ENCODE assay signal across 7 cellular contexts in the genomic region with DNA sequence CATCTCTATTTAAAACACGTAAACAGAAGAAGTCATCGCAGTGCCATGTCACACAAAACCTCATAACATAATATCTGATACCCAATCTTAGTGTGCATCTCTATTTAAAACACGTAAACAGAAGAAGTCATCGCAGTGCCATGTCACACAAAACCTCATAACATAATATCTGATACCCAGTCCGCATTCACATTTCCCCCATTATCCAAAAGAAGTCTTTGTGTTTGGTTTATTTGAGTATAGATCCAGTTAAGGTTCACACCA. TPM values are rescaled to one million over a fixed set of nuclear protein-coding genes. Genes with fewer than 3 reads are reported as not detected.
DNase-seq lines count a peak whose midpoint lies in the region; ATAC-seq, FAIRE-seq and TF ChIP-seq lines count a peak whose summit lies in the region.
"Not testable (repeated sequence)": the region's sequence is repeated elsewhere in the genome, so short reads cannot be mapped to it uniquely, and the experiment has no call there.

No MANE protein-coding gene starts in this region.

- peak overlapping the region; percentile 97 for H3K27ac Mint-ChIP-seq in T-helper 1 cell treated with Interleukin-12 subunit alpha and Interleukin-12 subunit beta and Interleukin-4 antibody, amounts not matched to agents 30 μg/mL and 1 μg/mL, for 36 hours
- H3K27ac Mint-ChIP-seq in activated CD4-positive, alpha-beta memory T cell treated with anti-CD3 and anti-CD28 coated beads, Interleukin-2, amount 10 ng/mL, durations not matched to agents 7 days and 5 days = peak overlapping the region; percentile 98
- peak overlapping the region; percentile 94 for H3K27ac Mint-ChIP-seq in activated T-helper 2 cell treated with anti-CD3 and anti-CD28 coated beads, Interferon-gamma antibody, Interleukin-2, Interleukin-4, amounts not matched to agents 10 μg/mL and 5 μg/mL and 100 μg/mL, durations not matched to agents 14 hours and 24 hours and 36 hours
- H3K27ac Mint-ChIP-seq in MCF 10A (ENCODE audit: low read depth, unreplicated experiment) = peak overlapping the region; percentile 90

- H3K4me1 ChIP-seq in DND-41 (ENCODE audit: insufficient read depth, low read length) (peaks cover 12% of the 10 kb centered on the region), keratinocyte (ENCODE audit: control insufficient read depth, extremely low read depth, insufficient read depth, low read length) (peaks cover 30% of the 10 kb centered on the region), spleen (peaks cover 0 to 48% (median 28%) of the 10 kb centered on the region in 6 donors)

- H3K4me3 ChIP-seq in DND-41 (ENCODE audit: low read depth in 1 of 2, low read length in 2 of 2); keratinocyte (ENCODE audit: control insufficient read depth in 2 of 3, extremely low read depth in 1 of 3, insufficient read depth in 2 of 3, low read depth in 1 of 3, low read length in 3 of 3); spleen: not testable (repeated sequence)

- not testable (repeated sequence) for TF ChIP-seq CTCF in DND-41 (IDR thresholded peaks at IDR 0.05; ENCODE audit: borderline replicate concordance, extremely low read depth, low read length, poor library complexity, severe bottlenecking); MCF 10A (IDR thresholded peaks at IDR 0.05; ENCODE audit: unreplicated experiment); keratinocyte (optimal IDR thresholded peaks at IDR 0.05 in 1 of 3, IDR thresholded peaks at IDR 0.05 in 1 of 3, conservative IDR thresholded peaks at IDR 0.05 in 1 of 3; ENCODE audit: extremely low read depth in 1 of 3, insufficient read depth in 2 of 3, low read length in 3 of 3); spleen (IDR thresholded peaks at IDR 0.05 in 8 of 11, conservative IDR thresholded peaks at IDR 0.05 in 3 of 11)

- not testable (repeated sequence) for H3K9me3 Mint-ChIP-seq in T-helper 1 cell treated with Interleukin-12 subunit alpha and Interleukin-12 subunit beta and Interleukin-4 antibody, amounts not matched to agents 30 μg/mL and 1 μg/mL, for 36 hours; activated CD4-positive, alpha-beta memory T cell treated with anti-CD3 and anti-CD28 coated beads, Interleukin-2, amount 10 ng/mL, durations not matched to agents 7 days and 5 days; activated T-helper 2 cell treated with anti-CD3 and anti-CD28 coated beads, Interferon-gamma antibody, Interleukin-2, Interleukin-4, amounts not matched to agents 10 μg/mL and 5 μg/mL and 100 μg/mL, durations not matched to agents 14 hours and 24 hours and 36 hours; MCF 10A (ENCODE audit: unreplicated experiment)

- ATAC-seq in DND-41 (ENCODE audit: insufficient read depth, low read depth) = not testable (repeated sequence)

- not testable (repeated sequence) for H3K9me3 ChIP-seq in DND-41 (ENCODE audit: insufficient read depth, low read length, severe bottlenecking); keratinocyte (ENCODE audit: control insufficient read depth, low read depth, low read length); spleen

- H3K27me3 ChIP-seq in DND-41 (ENCODE audit: insufficient read depth, low read length, poor library complexity); keratinocyte (ENCODE audit: control insufficient read depth, extremely low read depth, insufficient read depth, low read length); spleen (replicated peaks in 1 of 7): not testable (repeated sequence)

- intact Hi-C loops in activated T-helper 2 cell treated with anti-CD3 and anti-CD28 coated beads, Interferon-gamma antibody, Interleukin-2, Interleukin-4, amounts not matched to agents 10 μg/mL and 5 μg/mL and 100 μg/mL, durations not matched to agents 14 hours and 24 hours and 36 hours (cut with micrococcal nuclease) = loop anchor here (1.0 to 10.0 kb wide), 5 partner anchors 41 to 688 kb away; a partner anchor contains a TSS
- intact Hi-C loops in MCF 10A (cut with micrococcal nuclease) = not testable (repeated sequence)
- intact Hi-C loops in spleen (cut with DNase I; ENCODE audit: low total_unique reads) = loop anchor here (10.0 kb wide), 1 partner anchor 298 kb away; no protein-coding TSS in a partner anchor

- H3K27ac ChIP-seq in DND-41 (ENCODE audit: low read length) (peak overlapping the region; percentile 7; the same call in 1 of the 2 replicates), keratinocyte (ENCODE audit: control insufficient read depth, insufficient read depth, low read length) (peak overlapping the region; percentile 38), spleen (peak overlapping the region in 7 of 8 donors; percentile 28 to 80 (median 59))

- peaks cover 18% of the 10 kb centered on the region for H3K79me2 ChIP-seq in DND-41 (ENCODE audit: insufficient read depth, low read length)
- not testable (repeated sequence) for H3K79me2 ChIP-seq in keratinocyte (ENCODE audit: control insufficient read depth, insufficient read depth, low read length)

- peaks cover 29% of the 10 kb centered on the region for H3K36me3 Mint-ChIP-seq in T-helper 1 cell treated with Interleukin-12 subunit alpha and Interleukin-12 subunit beta and Interleukin-4 antibody, amounts not matched to agents 30 μg/mL and 1 μg/mL, for 36 hours (ENCODE audit: low read depth)
- H3K36me3 Mint-ChIP-seq in activated CD4-positive, alpha-beta memory T cell treated with anti-CD3 and anti-CD28 coated beads, Interleukin-2, amount 10 ng/mL, durations not matched to agents 7 days and 5 days (ENCODE audit: low read depth) = peaks cover 49% of the 10 kb centered on the region
- H3K36me3 Mint-ChIP-seq in activated T-helper 2 cell treated with anti-CD3 and anti-CD28 coated beads, Interferon-gamma antibody, Interleukin-2, Interleukin-4, amounts not matched to agents 10 μg/mL and 5 μg/mL and 100 μg/mL, durations not matched to agents 14 hours and 24 hours and 36 hours (ENCODE audit: low read depth) = peaks cover 57% of the 10 kb centered on the region
- H3K36me3 Mint-ChIP-seq in MCF 10A (ENCODE audit: insufficient read depth, unreplicated experiment) = peaks cover 40% of the 10 kb centered on the region

- POLR2A ChIA-PET in activated CD4-positive, alpha-beta memory T cell treated with anti-CD3 and anti-CD28 coated beads, Interleukin-2, amount 10 ng/mL, durations not matched to agents 7 days and 5 days (lab: Charles Lee) = interaction anchor here (1.1 to 2.2 kb wide), 8 partner anchors 10 to 295 kb away, joined by 3 to 11 read pairs (median 6); a partner anchor contains a TSS
- POLR2A ChIA-PET in MCF 10A (lab: Yijun Ruan, JAX) = interaction anchor here (0.7 kb wide), 1 partner anchor 56 kb away, joined by 3 read pairs; no protein-coding TSS in a partner anchor

- dilution Hi-C loops in keratinocyte (cut with MboI; ENCODE audit: extremely low pct_ligation_motif_present, low sequenced_read_pairs) = not testable (repeated sequence)

- CTCF ChIA-PET in activated CD4-positive, alpha-beta memory T cell treated with anti-CD3 and anti-CD28 coated beads, Interleukin-2, amount 10 ng/mL, durations not matched to agents 7 days and 5 days (lab: Charles Lee) = interaction anchor here (0.6 to 0.9 kb wide), 3 partner anchors 12 to 297 kb away, joined by 3 to 4 read pairs (median 3); no protein-coding TSS in a partner anchor
- CTCF ChIA-PET in MCF 10A (lab: Yijun Ruan, JAX) = interaction anchor here (0.6 to 1.1 kb wide), 2 partner anchors 13 to 692 kb away, joined by 3 to 4 read pairs; no protein-coding TSS in a partner anchor

- not testable (repeated sequence) for H3K4me2 ChIP-seq in DND-41 (ENCODE audit: insufficient read depth, low read length)
- peak overlapping the region; percentile 45 for H3K4me2 ChIP-seq in keratinocyte (ENCODE audit: control insufficient read depth, extremely low read depth, insufficient read depth, low read depth, low read length)

- peaks cover 32% of the 10 kb centered on the region for H3K4me1 Mint-ChIP-seq in T-helper 1 cell treated with Interleukin-12 subunit alpha and Interleukin-12 subunit beta and Interleukin-4 antibody, amounts not matched to agents 30 μg/mL and 1 μg/mL, for 36 hours (ENCODE audit: low read depth)
- peaks cover 53% of the 10 kb centered on the region for H3K4me1 Mint-ChIP-seq in activated CD4-positive, alpha-beta memory T cell treated with anti-CD3 and anti-CD28 coated beads, Interleukin-2, amount 10 ng/mL, durations not matched to agents 7 days and 5 days
- H3K4me1 Mint-ChIP-seq in activated T-helper 2 cell treated with anti-CD3 and anti-CD28 coated beads, Interferon-gamma antibody, Interleukin-2, Interleukin-4, amounts not matched to agents 10 μg/mL and 5 μg/mL and 100 μg/mL, durations not matched to agents 14 hours and 24 hours and 36 hours (ENCODE audit: low read depth) = peaks cover 43% of the 10 kb centered on the region
- H3K4me1 Mint-ChIP-seq in MCF 10A (ENCODE audit: insufficient read depth, unreplicated experiment) = peaks cover 19% of the 10 kb centered on the region

- peak; percentile 26 for FAIRE-seq in keratinocyte (lab: Jason Lieb, UNC)

- H4K20me1 ChIP-seq in DND-41 (ENCODE audit: insufficient read depth, low read length); keratinocyte (ENCODE audit: control insufficient read depth, extremely low read depth, insufficient read depth, low read length): not testable (repeated sequence)

- H3K36me3 ChIP-seq in DND-41 (ENCODE audit: insufficient read depth, low read length) (peaks cover 70% of the 10 kb centered on the region), keratinocyte (ENCODE audit: control insufficient read depth in 2 of 2, extremely low read depth in 1 of 2, insufficient read depth in 2 of 2, low read length in 2 of 2) (peaks cover 0 to 26% of the 10 kb centered on the region in 2 experiments), spleen (peaks cover 0 to 55% (median 18%) of the 10 kb centered on the region in 6 donors)

- H3K9ac ChIP-seq in DND-41 (ENCODE audit: low read depth, low read length); keratinocyte (ENCODE audit: control insufficient read depth, extremely low read depth, insufficient read depth, low read length): not testable (repeated sequence)

- DNase-seq in DND-41; activated CD4-positive, alpha-beta memory T cell treated with anti-CD3 and anti-CD28 coated beads, Interleukin-2, amount 10 ng/mL, durations not matched to agents 7 days and 5 days; activated T-helper 2 cell treated with anti-CD3 and anti-CD28 coated beads, Interferon-gamma antibody, Interleukin-2, Interleukin-4, amounts not matched to agents 10 μg/mL and 5 μg/mL and 100 μg/mL, durations not matched to agents 14 hours and 24 hours and 36 hours (ENCODE audit: low spot score); MCF 10A (ENCODE audit: unreplicated experiment); keratinocyte (ENCODE audit: low read depth, low spot score); spleen: not testable (repeated sequence)

- not testable (repeated sequence) for TF ChIP-seq POLR2A in spleen (IDR thresholded peaks at IDR 0.05)

- not testable (repeated sequence) for H3K9me1 ChIP-seq in keratinocyte (ENCODE audit: control insufficient read depth, extremely low read depth, insufficient read depth, low read length)

- H3K4me3 Mint-ChIP-seq in T-helper 1 cell treated with Interleukin-12 subunit alpha and Interleukin-12 subunit beta and Interleukin-4 antibody, amounts not matched to agents 30 μg/mL and 1 μg/mL, for 36 hours = peak overlapping the region; percentile 84
- H3K4me3 Mint-ChIP-seq in activated CD4-positive, alpha-beta memory T cell treated with anti-CD3 and anti-CD28 coated beads, Interleukin-2, amount 10 ng/mL, durations not matched to agents 7 days and 5 days = peak overlapping the region; percentile 68
- H3K4me3 Mint-ChIP-seq in activated T-helper 2 cell treated with anti-CD3 and anti-CD28 coated beads, Interferon-gamma antibody, Interleukin-2, Interleukin-4, amounts not matched to agents 10 μg/mL and 5 μg/mL and 100 μg/mL, durations not matched to agents 14 hours and 24 hours and 36 hours (ENCODE audit: low read depth) = peak overlapping the region; percentile 74
- H3K4me3 Mint-ChIP-seq in MCF 10A (ENCODE audit: unreplicated experiment) = not testable (repeated sequence)

- H3K27me3 Mint-ChIP-seq in T-helper 1 cell treated with Interleukin-12 subunit alpha and Interleukin-12 subunit beta and Interleukin-4 antibody, amounts not matched to agents 30 μg/mL and 1 μg/mL, for 36 hours (ENCODE audit: low read depth); activated CD4-positive, alpha-beta memory T cell treated with anti-CD3 and anti-CD28 coated beads, Interleukin-2, amount 10 ng/mL, durations not matched to agents 7 days and 5 days; activated T-helper 2 cell treated with anti-CD3 and anti-CD28 coated beads, Interferon-gamma antibody, Interleukin-2, Interleukin-4, amounts not matched to agents 10 μg/mL and 5 μg/mL and 100 μg/mL, durations not matched to agents 14 hours and 24 hours and 36 hours (ENCODE audit: low read depth); MCF 10A (ENCODE audit: insufficient read depth, unreplicated experiment): not testable (repeated sequence)

- H2AFZ ChIP-seq in DND-41 (ENCODE audit: low read depth, low read length); keratinocyte (ENCODE audit: control insufficient read depth, low read length): not testable (repeated sequence)

- WGBS in spleen, 5 donors = 89 to 95% (median 92%) methylated on average over 5 of the region's 5 CpGs

- BruUV-seq in MCF 10A (replicated peaks; lab: Mats Ljungman, UMichigan) = not testable (repeated sequence)

RNA-seq across cellular contexts. Expression of a gene that starts 45.2 kb away (rescaled TPM):
- 10 to 100 TPM; 28.1 to 28.8 TPM for total RNA-seq in activated CD4-positive, alpha-beta memory T cell treated with anti-CD3 and anti-CD28 coated beads, Interleukin-2, amount 10 ng/mL, durations not matched to agents 7 days and 5 days
- total RNA-seq in activated T-helper 2 cell treated with anti-CD3 and anti-CD28 coated beads, Interferon-gamma antibody, Interleukin-2, Interleukin-4, amounts not matched to agents 10 μg/mL and 5 μg/mL and 100 μg/mL, durations not matched to agents 14 hours and 24 hours and 36 hours = 27.9 and 28.5 TPM in 2 replicates
- total RNA-seq in MCF 10A (2022) = 13.8 and 14.2 TPM in 2 replicates
- 4.2 to 12.0 TPM (median 5.6 TPM) in 3 replicates for polyA plus RNA-seq in keratinocyte
- polyA plus RNA-seq in keratinocyte (2011; ENCODE audit: low read depth) = 13.7 TPM
- 2.8 and 5.9 TPM in 2 replicates for polyA plus RNA-seq in keratinocyte (2011; cell fraction: cytosol; rRNA removed)
- 11.4 and 18.9 TPM in 2 replicates for polyA plus RNA-seq in keratinocyte (2011; cell fraction: nucleus; rRNA removed)
- polyA plus RNA-seq in keratinocyte (2012; ENCODE audit: low replicate concordance) = 4.5 and 6.1 TPM in 2 replicates
- 1.5 to 14.7 TPM (median 3.7 TPM) in 3 replicates for polyA minus RNA-seq in keratinocyte
- polyA minus RNA-seq in keratinocyte (2011; cell fraction: cytosol; rRNA and poly(A)+ RNA removed) = 4.0 TPM
- 8.3 and 12.2 TPM in 2 replicates for polyA minus RNA-seq in keratinocyte (2011; cell fraction: nucleus; rRNA and poly(A)+ RNA removed)
- 10 to 100 TPM; 22.9 to 45.3 (median 27.7) TPM for total RNA-seq in spleen
- polyA plus RNA-seq in spleen = 10 to 100 TPM in 2 of 3 donors, 1 to 10 TPM in 1; 8.1 to 10.2 (median 10.1) TPM

Comparison
In these comparisons a context has a peak if more than half of its experiments do, and no peak if none do; other contexts are left out.
1. H3K27ac ChIP-seq: peak in every context shown above with its lines; median percentile 59 in spleen; 38 in keratinocyte; 7 in DND-41.